In the genomic region with DNA sequence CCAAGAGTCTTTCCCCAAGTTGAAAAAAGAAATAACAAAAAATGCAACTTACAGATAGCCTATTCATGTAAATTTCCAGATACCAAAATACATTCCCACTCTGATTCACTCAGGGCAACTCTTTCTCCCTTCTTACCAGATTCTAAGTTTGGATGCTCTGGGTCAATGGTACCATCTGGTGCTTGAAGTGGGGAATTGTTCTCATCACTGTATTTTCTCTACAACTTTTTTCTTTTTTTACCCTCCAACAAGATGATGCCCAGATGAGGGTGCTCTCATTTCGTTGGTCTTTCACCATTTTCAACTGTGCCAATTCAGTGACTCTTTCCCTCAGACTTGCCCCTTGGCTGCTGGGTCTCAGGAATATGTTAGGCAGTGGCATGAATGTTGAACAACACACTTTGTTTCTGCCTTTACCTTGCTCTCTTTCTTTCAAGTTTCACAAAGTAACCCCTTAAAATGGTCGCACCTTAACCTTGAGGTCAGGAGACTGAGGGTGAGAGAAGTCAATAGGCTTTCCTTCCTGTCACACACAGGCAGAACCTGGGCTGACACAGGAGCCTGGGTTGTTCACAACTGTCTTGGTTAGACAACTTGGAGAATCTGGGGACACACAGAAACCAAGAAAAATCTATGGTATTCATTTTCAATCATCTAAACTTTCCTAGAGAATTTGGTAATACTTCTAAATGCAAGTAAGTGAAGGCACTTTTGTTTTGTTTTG, we compare ENCODE assay signal across 10 cellular contexts.
DNase-seq lines count a peak whose midpoint lies in the region; ATAC-seq, FAIRE-seq and TF ChIP-seq lines count a peak whose summit lies in the region.
"Had no signal": no experiment of that assay in that cellular context is flagged by ENCODE, and none has a peak within 500 bp of the region (broad histone marks: within the 10 kb centered on the region; RNA-seq: fewer than 3 reads in every experiment).

No MANE protein-coding gene starts in this region.

- H3K4me3 ChIP-seq in Loucy (ENCODE audit: low read length, poor library complexity, severe bottlenecking), result no peak overlapping the region
- no peak overlapping the region for H3K4me3 ChIP-seq in K562
- no peak overlapping the region for H3K4me3 ChIP-seq in gastroesophageal sphincter

- POLR2A ChIA-PET in K562 (lab: Yijun Ruan, JAX), result no interaction called here

- H3F3A ChIP-seq in Loucy (ENCODE audit: low read depth), result no peaks in the 10 kb centered on the region

- peaks cover 0 to 3% (median 2%) of the 10 kb centered on the region in 7 donors for H3K9me3 Mint-ChIP-seq in CD14-positive monocyte

- in situ Hi-C loops in K562 (cut with MboI), result loop anchor here (5.0 kb wide), 1 partner anchor 205 kb away; no protein-coding TSS in a partner anchor

- H3K4me2 ChIP-seq in Loucy (ENCODE audit: low read depth, low read length, poor library complexity, severe bottlenecking) (no peak overlapping the region), K562 (ENCODE audit: insufficient read depth, low read length) (no peak overlapping the region)

- no peak overlapping the region for H3K27ac ChIP-seq in K562 (ENCODE audit: extremely low read depth, low read depth, low read length)
- H3K27ac ChIP-seq in gastroesophageal sphincter, result no peak overlapping the region

- TF ChIP-seq EP300 in K562 (IDR thresholded peaks at IDR 0.05; ENCODE audit: low read length) (no peak), gastroesophageal sphincter (IDR thresholded peaks at IDR 0.05) (no peak)

- H3K27me3 Mint-ChIP-seq in CD14-positive monocyte (ENCODE audit: low read depth in 3 of 3), result peaks cover 0 to 2% (median 0%) of the 10 kb centered on the region in 3 donors

- TF ChIP-seq CTCF in Loucy (conservative IDR thresholded peaks at IDR 0.05; ENCODE audit: low read length) (peak; percentile 70), K562 (IDR thresholded peaks at IDR 0.05 in 2 of 3, conservative IDR thresholded peaks at IDR 0.05 in 1 of 3; ENCODE audit: insufficient read depth in 2 of 3, low read depth in 1 of 3, low read length in 3 of 3) (peak; percentile 28 to 80 (median 45); a peak in 4 of 6 replicates), gastroesophageal sphincter (IDR thresholded peaks at IDR 0.05) (no peak), CD14-positive monocyte (IDR thresholded peaks at IDR 0.05) (no peak)

- TF ChIP-seq POLR2A in K562 (conservative IDR thresholded peaks at IDR 0.05) (no peak), gastroesophageal sphincter (IDR thresholded peaks at IDR 0.05) (no peak)

- H3K9me1 ChIP-seq in K562 (ENCODE audit: control insufficient read depth, insufficient read depth, low read length), result no peaks in the 10 kb centered on the region

- BruUV-seq in K562 (replicated peaks; lab: Mats Ljungman, UMichigan), result no TSS peak

- 4% methylated on average over 2 of the region's 2 CpGs for WGBS in K562 (ENCODE audit: insufficient coverage, low coverage, missing lambda C conversion rate)
- 33 to 100% methylated on average over 1 of the region's 2 CpGs for WGBS in gastroesophageal sphincter (ENCODE audit: low coverage in 1 of 2), 2 donors

- DNase-seq in CD1c-positive myeloid dendritic cell (ENCODE audit: extremely low spot score) (peak; percentile 6), K562 (ENCODE audit: extremely low read depth in 1 of 4, low spot score in 3 of 4) (peak in 1 of 4 experiments; percentile 15), left colon (no peak), NCI-H345 treated with DMSO at 0.1 percent for 48 hours (lab: John Stamatoyannopoulos, UW; ENCODE audit: unreplicated experiment) (no peak), CD14-positive monocyte (ENCODE audit: low spot score) (no peak)
- DNase-seq: activated T-cell treated with anti-CD3 and anti-CD28 coated beads, Interleukin-2, amount 50 U/mL, for 72 hours had no signal

- no peaks in the 10 kb centered on the region for H3K9me2 ChIP-seq in Loucy (replicated peaks; ENCODE audit: low read depth, low read length)

- no peak overlapping the region for H3K4me3 Mint-ChIP-seq in CD14-positive monocyte
- H3K4me3 Mint-ChIP-seq: activated T-cell treated with anti-CD3 and anti-CD28 coated beads, Interleukin-2, amount 50 U/mL, for 72 hours; mesothelial cell of epicardium had no signal

- H3K4me1 Mint-ChIP-seq in CD14-positive monocyte, result peaks cover 5% of the 10 kb centered on the region
- H3K4me1 Mint-ChIP-seq: mesothelial cell of epicardium had no signal

- no peak overlapping the region for H3K9ac ChIP-seq in Loucy (ENCODE audit: low read depth, low read length, poor library complexity, severe bottlenecking)
- no peak overlapping the region for H3K9ac ChIP-seq in K562 (ENCODE audit: insufficient read depth in 1 of 2, low read depth in 2 of 2, low read length in 2 of 2)

- H3K36me3 Mint-ChIP-seq in CD14-positive monocyte, result no peaks in the 10 kb centered on the region
- H3K36me3 Mint-ChIP-seq: mesothelial cell of epicardium had no signal

- H2AFZ ChIP-seq in Loucy (ENCODE audit: low read length), result 0 out of 2 replicates have a peak overlapping the region, but pooled peaks have one; percentile 57
- no peak overlapping the region for H2AFZ ChIP-seq in K562 (ENCODE audit: low read depth, low read length)

- no peaks in the 10 kb centered on the region for H3K79me2 ChIP-seq in Loucy (ENCODE audit: insufficient read depth, low read length)
- H3K79me2 ChIP-seq in K562 (ENCODE audit: control insufficient read depth, insufficient read depth, low read length), result no peaks in the 10 kb centered on the region

- no peak overlapping the region for H3K27ac Mint-ChIP-seq in CD14-positive monocyte
- H3K27ac Mint-ChIP-seq: activated T-cell treated with anti-CD3 and anti-CD28 coated beads, Interleukin-2, amount 50 U/mL, for 72 hours; mesothelial cell of epicardium had no signal

- CTCF ChIA-PET in K562 (lab: Yijun Ruan, JAX; ENCODE audit: low intra/inter-chr PET ratio), result interaction anchor here (2.2 kb wide), 1 partner anchor 220 kb away, joined by 21 read pairs; no protein-coding TSS in a partner anchor

- H3K9me3 ChIP-seq in Loucy (ENCODE audit: insufficient read depth, low read depth, low read length) (no peaks in the 10 kb centered on the region), K562 (replicated peaks; ENCODE audit: control insufficient read depth, insufficient read depth, low read depth, low read length) (no peaks in the 10 kb centered on the region), gastroesophageal sphincter (no peaks in the 10 kb centered on the region)

- no peaks in the 10 kb centered on the region for H3K27me3 ChIP-seq in Loucy (ENCODE audit: insufficient read depth, low read length, poor library complexity, severe bottlenecking)
- H3K27me3 ChIP-seq in K562 (ENCODE audit: control insufficient read depth in 2 of 2, insufficient read depth in 2 of 2, low read length in 2 of 2), result peaks cover 0 to 4% of the 10 kb centered on the region in 2 experiments; a peak in 1 of 5 replicates
- H3K27me3 ChIP-seq in gastroesophageal sphincter, result peaks cover 9% of the 10 kb centered on the region

- intact Hi-C loops in K562 (cut with micrococcal nuclease), result loop anchor here (1.0 kb wide), 1 partner anchor 219 kb away; no protein-coding TSS in a partner anchor
- intact Hi-C loops in left colon (cut with DNase I, micrococcal nuclease), result no loop called here
- intact Hi-C loops in CD14-positive monocyte (cut with micrococcal nuclease), result no loop called here

- H3K4me1 ChIP-seq in Loucy (ENCODE audit: insufficient read depth, low read length, poor library complexity, severe bottlenecking) (no peaks in the 10 kb centered on the region), K562 (replicated peaks in 1 of 2; ENCODE audit: control insufficient read depth in 2 of 2, insufficient read depth in 2 of 2, low read length in 2 of 2) (no peaks in the 10 kb centered on the region), gastroesophageal sphincter (no peaks in the 10 kb centered on the region)

- ATAC-seq in K562 (no peak), left colon (peak; percentile 50), GM21529 (IDR thresholded peaks at IDR 0.05; ENCODE audit: unreplicated experiment) (no peak), gastroesophageal sphincter (no peak)

- H3K36me3 ChIP-seq in Loucy (ENCODE audit: insufficient read depth, low read length), result no peaks in the 10 kb centered on the region
- H3K36me3 ChIP-seq in K562 (ENCODE audit: control insufficient read depth, insufficient read depth, low read length), result no peaks in the 10 kb centered on the region
- H3K36me3 ChIP-seq in gastroesophageal sphincter, result no peaks in the 10 kb centered on the region

- FAIRE-seq in K562 (lab: Jason Lieb, UNC), result no peak

- peak; percentile 82 to 84 for TF ChIP-seq RAD21 in K562 (CRISPR knock-in tag; conservative IDR thresholded peaks at IDR 0.05 in 1 of 2, IDR thresholded peaks at IDR 0.05 in 1 of 2)

- H4K20me1 ChIP-seq in Loucy (ENCODE audit: insufficient read depth, low read length, poor library complexity, severe bottlenecking) (no peaks in the 10 kb centered on the region), K562 (replicated peaks; ENCODE audit: control insufficient read depth, insufficient read depth, low read length) (no peaks in the 10 kb centered on the region)

TF ChIP-seq in K562, 482 proteins besides CTCF, POLR2A, EP300 and RAD21 (continues in another document):
- TF ChIP-seq ZNF124 (CRISPR knock-in tag; IDR thresholded peaks at IDR 0.05), result no peak
- TF ChIP-seq HNRNPUL1 (IDR thresholded peaks at IDR 0.05; ENCODE audit: low read length), result no peak
- no peak for TF ChIP-seq ZKSCAN3 (CRISPR knock-in tag; IDR thresholded peaks at IDR 0.05)
- TF ChIP-seq CC2D1A (IDR thresholded peaks at IDR 0.05), result peak; percentile 59; the same call in 1 of the 2 replicates
- no peak for TF ChIP-seq DACH1 (IDR thresholded peaks at IDR 0.05; ENCODE audit: partially characterized antibody)
- TF ChIP-seq, protein P1, sequence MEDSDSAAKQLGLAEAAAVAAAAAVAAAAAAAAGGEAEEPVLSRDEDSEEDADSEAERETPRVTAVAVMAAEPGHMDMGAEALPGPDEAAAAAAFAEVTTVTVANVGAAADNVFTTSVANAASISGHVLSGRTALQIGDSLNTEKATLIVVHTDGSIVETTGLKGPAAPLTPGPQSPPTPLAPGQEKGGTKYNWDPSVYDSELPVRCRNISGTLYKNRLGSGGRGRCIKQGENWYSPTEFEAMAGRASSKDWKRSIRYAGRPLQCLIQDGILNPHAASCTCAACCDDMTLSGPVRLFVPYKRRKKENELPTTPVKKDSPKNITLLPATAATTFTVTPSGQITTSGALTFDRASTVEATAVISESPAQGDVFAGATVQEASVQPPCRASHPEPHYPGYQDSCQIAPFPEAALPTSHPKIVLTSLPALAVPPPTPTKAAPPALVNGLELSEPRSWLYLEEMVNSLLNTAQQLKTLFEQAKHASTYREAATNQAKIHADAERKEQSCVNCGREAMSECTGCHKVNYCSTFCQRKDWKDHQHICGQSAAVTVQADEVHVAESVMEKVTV (CRISPR knock-in tag; IDR thresholded peaks at IDR 0.05), result peak; percentile 69
- no peak for TF ChIP-seq NCOR1 (IDR thresholded peaks at IDR 0.05)
- no peak for TF ChIP-seq ETV6 (IDR thresholded peaks at IDR 0.05; ENCODE audit: borderline replicate concordance in 1 of 2, low read depth in 2 of 2, low read length in 1 of 2)
- no peak for TF ChIP-seq ETV6 (CRISPR knock-in tag; IDR thresholded peaks at IDR 0.05; ENCODE audit: borderline replicate concordance)
- TF ChIP-seq SAFB2 (IDR thresholded peaks at IDR 0.05; ENCODE audit: borderline replicate concordance, low read depth, low read length, severe bottlenecking), result no peak
- peak; percentile 64 for TF ChIP-seq SMC3 (conservative IDR thresholded peaks at IDR 0.05; ENCODE audit: insufficient read depth, low read depth, low read length)

Comparison
In these comparisons a context has a peak if more than half of its experiments do, and no peak if none do; other contexts are left out.
1. CTCF ChIP-seq: peak in Loucy (single experiment) and K562 (3 of 3); none in gastroesophageal sphincter (0 of 4) and CD14-positive monocyte (single experiment).